Comparison of ENCODE assay signal across 10 cellular contexts in the genomic region with DNA sequence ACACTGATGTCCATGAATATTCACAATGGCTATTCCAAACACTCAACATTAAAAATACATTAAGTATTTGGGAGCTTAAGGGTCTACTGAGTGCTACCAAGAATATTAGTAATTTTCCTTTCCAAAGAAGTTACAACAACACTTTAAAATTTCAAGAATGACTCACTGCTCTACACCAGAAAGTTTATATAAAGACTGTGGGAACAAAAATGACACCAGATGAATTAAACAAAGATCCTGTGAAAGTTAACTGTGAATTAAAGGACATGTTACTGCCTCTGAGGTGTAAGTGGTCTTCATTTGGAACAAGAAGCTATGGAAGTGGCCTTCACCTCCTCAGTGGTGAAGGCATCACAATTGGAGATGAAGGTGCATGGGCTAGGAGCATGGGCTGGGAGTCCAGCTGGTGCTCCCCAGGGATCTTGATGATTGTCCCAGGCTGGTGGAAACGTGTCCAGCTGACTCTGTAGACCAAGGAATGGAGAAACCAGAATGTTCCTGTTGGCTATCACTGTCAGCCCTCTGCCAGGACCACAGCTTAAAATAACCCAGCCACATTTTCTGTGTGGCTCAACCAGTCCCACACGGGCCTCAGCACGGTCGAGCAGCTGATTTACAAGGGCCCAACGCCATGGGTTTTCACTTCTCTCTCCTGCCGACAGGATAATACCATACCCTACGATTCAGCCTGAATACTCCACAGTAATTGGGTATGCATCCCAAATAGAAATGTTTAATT. TPM values are rescaled to one million over a fixed set of nuclear protein-coding genes. Genes with fewer than 3 reads are reported as not detected.
DNase-seq lines count a peak whose midpoint lies in the region; ATAC-seq lines count a peak whose summit lies in the region.
"Had no signal": no experiment of that assay in that cellular context is flagged by ENCODE, and none has a peak within 500 bp of the region (broad histone marks: within the 10 kb centered on the region; RNA-seq: fewer than 3 reads in every experiment).

No MANE protein-coding gene starts in this region.

- no peaks in the 10 kb centered on the region for H3K9me3 ChIP-seq in skeletal muscle satellite cell (replicated peaks; ENCODE audit: low read length)

- no peak overlapping the region for H3K4me3 ChIP-seq in skeletal muscle satellite cell (ENCODE audit: low read length)

- H3K36me3 ChIP-seq in skeletal muscle satellite cell (ENCODE audit: insufficient read depth, low read length): peaks cover 33% of the 10 kb centered on the region

- H3K36me3 Mint-ChIP-seq in activated T-helper 17 cell treated with anti-CD3 and anti-CD28 coated beads, Interleukin-2, amount 50 U/mL, for 72 hours (ENCODE audit: low read depth): peaks cover 77% of the 10 kb centered on the region

- peak overlapping the region; percentile 50 for H3K4me2 ChIP-seq in skeletal muscle satellite cell (ENCODE audit: low read length)

- no peak overlapping the region for H3K4me3 Mint-ChIP-seq in activated T-helper 17 cell treated with anti-CD3 and anti-CD28 coated beads, Interleukin-2, amount 50 U/mL, for 72 hours

- ATAC-seq in activated T-helper 17 cell treated with anti-CD3 and anti-CD28 coated beads, Interleukin-2, amount 50 U/mL, for 72 hours (replicated peaks): no peak
- ATAC-seq in left cardiac atrium: peak; percentile 94 to 96
- no peak for ATAC-seq in GM21528 (IDR thresholded peaks at IDR 0.05; ENCODE audit: low FRiP score, unreplicated experiment)
- ATAC-seq in HG02759 (IDR thresholded peaks at IDR 0.05; ENCODE audit: unreplicated experiment): no peak
- no peak for ATAC-seq in HG03439 (IDR thresholded peaks at IDR 0.05; ENCODE audit: unreplicated experiment)

- peak overlapping the region; percentile 49 for H3K27ac Mint-ChIP-seq in activated T-helper 17 cell treated with anti-CD3 and anti-CD28 coated beads, Interleukin-2, amount 50 U/mL, for 72 hours

- DNase-seq in G401 (ENCODE audit: low spot score) (peak; percentile 83), left cardiac atrium (peak; percentile 62)
- DNase-seq in effector CD8-positive, alpha-beta T cell (lab: John Stamatoyannopoulos, UW): no peak
- DNase-seq: GF-D8, NCI-H1105 treated with DMSO at 0.1 percent for 48 hours had no signal

- peaks cover 20% of the 10 kb centered on the region for H3K4me1 Mint-ChIP-seq in activated T-helper 17 cell treated with anti-CD3 and anti-CD28 coated beads, Interleukin-2, amount 50 U/mL, for 72 hours

- no peaks in the 10 kb centered on the region for H3K27me3 Mint-ChIP-seq in activated T-helper 17 cell treated with anti-CD3 and anti-CD28 coated beads, Interleukin-2, amount 50 U/mL, for 72 hours

- no peaks in the 10 kb centered on the region for H3K9me3 Mint-ChIP-seq in activated T-helper 17 cell treated with anti-CD3 and anti-CD28 coated beads, Interleukin-2, amount 50 U/mL, for 72 hours

- in situ Hi-C loops in G401 (cut with HindIII; ENCODE audit: low sequenced_read_pairs): no loop called here

- peaks cover 19% of the 10 kb centered on the region for H3K4me1 ChIP-seq in skeletal muscle satellite cell (ENCODE audit: control insufficient read depth, insufficient read depth, low read length)

- H3K27me3 ChIP-seq in skeletal muscle satellite cell (ENCODE audit: control insufficient read depth, insufficient read depth, low read length): no peaks in the 10 kb centered on the region

- peak overlapping the region; percentile 8 for H3K9ac ChIP-seq in skeletal muscle satellite cell (ENCODE audit: low read depth, low read length)

- intact Hi-C loops in left cardiac atrium (cut with DNase I): no loop called here

RNA-seq across cellular contexts. Expression of gene TAF5L, which starts 28.8 kb away (rescaled TPM):
- total RNA-seq in G401 (2014; rRNA removed; shearing (Covaris generic)): 15.3 and 23.0 TPM in 2 replicates
- total RNA-seq in activated T-helper 17 cell treated with anti-CD3 and anti-CD28 coated beads, Interleukin-2, amount 50 U/mL, for 72 hours: 10 to 100 TPM; 14.1 to 25.0 TPM
- 10 to 100 TPM; 10.8 to 14.7 TPM for total RNA-seq in left cardiac atrium
- total RNA-seq in skeletal muscle satellite cell (2012; rRNA removed): 12.9 and 14.0 TPM in 2 replicates

RNA-seq across cellular contexts. Expression of gene URB2, which starts 28.9 kb away (rescaled TPM):
- total RNA-seq in G401 (2014; rRNA removed; shearing (Covaris generic)): 17.6 and 22.0 TPM in 2 replicates
- 10 to 100 TPM in 1 of 2 donors, 1 to 10 TPM in 1; 8.6 to 19.6 TPM for total RNA-seq in activated T-helper 17 cell treated with anti-CD3 and anti-CD28 coated beads, Interleukin-2, amount 50 U/mL, for 72 hours
- 1 to 10 TPM; 3.6 to 8.4 TPM for total RNA-seq in left cardiac atrium
- total RNA-seq in skeletal muscle satellite cell (2012; rRNA removed): 14.9 and 16.0 TPM in 2 replicates

RNA-seq across cellular contexts. Expression of gene ABCB10, which starts 38.6 kb away (rescaled TPM):
- total RNA-seq in G401 (2014; rRNA removed; shearing (Covaris generic)): 16.8 and 19.8 TPM in 2 replicates
- 10 to 100 TPM; 26.4 to 31.6 TPM for total RNA-seq in activated T-helper 17 cell treated with anti-CD3 and anti-CD28 coated beads, Interleukin-2, amount 50 U/mL, for 72 hours
- total RNA-seq in left cardiac atrium: 10 to 100 TPM; 10.1 to 14.8 TPM
- total RNA-seq in skeletal muscle satellite cell (2012; rRNA removed): 15.9 and 16.0 TPM in 2 replicates

Comparison
In these comparisons a context has a peak if more than half of its experiments do, and no peak if none do; other contexts are left out.
1. ATAC-seq: peak in left cardiac atrium (2 of 2); none in activated T-helper 17 cell treated with anti-CD3 and anti-CD28 coated beads, Interleukin-2, amount 50 U/mL, for 72 hours (single experiment), GM21528 (single experiment), HG02759 (single experiment) and HG03439 (single experiment).